Comparison of ENCODE assay signal across 8 cellular contexts in genomic region chr1:116373451-116374339, GRCh38. TPM values are rescaled to one million over a fixed set of nuclear protein-coding genes. Genes with fewer than 3 reads are reported as not detected.
DNase-seq lines count a peak whose midpoint lies in the region; ATAC-seq, FAIRE-seq and TF ChIP-seq lines count a peak whose summit lies in the region.

No MANE protein-coding gene starts in this region.

- H4K20me1 ChIP-seq in KMS-11 (ENCODE audit: insufficient read depth) (peaks cover 7% of the 10 kb centered on the region), GM12878 (ENCODE audit: control insufficient read depth, insufficient read depth) (no peaks in the 10 kb centered on the region)

- CTCF ChIA-PET in GM12878 (lab: Yijun Ruan, JAX): interaction anchor here (0.8 to 1.4 kb wide), 4 partner anchors 8 to 220 kb away, joined by 3 to 4 read pairs (median 3); no protein-coding TSS in a partner anchor

- H3K27me3 ChIP-seq in KMS-11 (ENCODE audit: insufficient read depth, low read depth) (no peaks in the 10 kb centered on the region), GM12878 (replicated peaks in 1 of 2; ENCODE audit: control insufficient read depth in 2 of 2, insufficient read depth in 2 of 2, low read length in 1 of 2) (0 out of 4 replicates have a peak, but pooled peaks cover 0 to 8% of the 10 kb centered on the region in 2 experiments), iPS-18a (ENCODE audit: control insufficient read depth, insufficient read depth, low read length) (peaks cover 13% of the 10 kb centered on the region)

- no peak for TF ChIP-seq CTCF in AG09309 (IDR thresholded peaks at IDR 0.05; ENCODE audit: control insufficient read depth, insufficient read depth, low read depth, low read length, missing control alignments)
- no peak for TF ChIP-seq CTCF in KMS-11 (conservative IDR thresholded peaks at IDR 0.05; ENCODE audit: low read depth, low read length)
- no peak for TF ChIP-seq CTCF in GM12878 (IDR thresholded peaks at IDR 0.05 in 2 of 3, conservative IDR thresholded peaks at IDR 0.05 in 1 of 3; ENCODE audit: control insufficient read depth in 2 of 3, extremely low read depth in 1 of 3, insufficient read depth in 1 of 3, low read depth in 3 of 3, low read length in 3 of 3)

- H3K4me1 ChIP-seq in KMS-11 (ENCODE audit: low read depth, poor library complexity, severe bottlenecking): peaks cover 28% of the 10 kb centered on the region
- peaks cover 10% of the 10 kb centered on the region; the same call in 1 of the 2 replicates for H3K4me1 ChIP-seq in GM12878 (ENCODE audit: control insufficient read depth, insufficient read depth, low read length)
- peaks cover 50% of the 10 kb centered on the region for H3K4me1 ChIP-seq in iPS-18a (ENCODE audit: control insufficient read depth, low read depth, low read length)

- ATAC-seq in GM12878 (peak; percentile 29), HG03469 (IDR thresholded peaks at IDR 0.05; ENCODE audit: unreplicated experiment) (no peak)

- SMC1A ChIA-PET in GM12878 (lab: Charles Lee; ENCODE audit: uncharacterized antibody, unreplicated experiment): interaction anchor here (0.7 to 1.4 kb wide), 3 partner anchors 8 to 230 kb away, joined by 3 to 7 read pairs (median 5); no protein-coding TSS in a partner anchor

- peak; percentile 30 for TF ChIP-seq POLR2A in GM12878 (IDR thresholded peaks at IDR 0.05; ENCODE audit: low read depth, low read length)

- H3K4me3 ChIP-seq in AG09309 (ENCODE audit: control insufficient read depth, low read depth, low read length): peak overlapping the region; percentile 89
- no peak overlapping the region for H3K4me3 ChIP-seq in KMS-11 (IDR thresholded peaks at IDR 0.05; ENCODE audit: insufficient read depth, low read depth, low read length)
- peak overlapping the region; percentile 95 for H3K4me3 ChIP-seq in GM12878
- H3K4me3 ChIP-seq in iPS-18a (ENCODE audit: low read length): peak overlapping the region; percentile 91
- peak overlapping the region; percentile 92 for H3K4me3 ChIP-seq in skeletal muscle cell (ENCODE audit: low read depth, low read length)

- H3K4me2 ChIP-seq in KMS-11 (peak overlapping the region; percentile 98), GM12878 (ENCODE audit: control insufficient read depth, insufficient read depth) (peak overlapping the region; percentile 89)

- no peaks in the 10 kb centered on the region for H3K36me3 ChIP-seq in KMS-11 (ENCODE audit: insufficient read depth)
- no peaks in the 10 kb centered on the region for H3K36me3 ChIP-seq in GM12878 (ENCODE audit: control insufficient read depth in 2 of 2, insufficient read depth in 2 of 2, low read length in 1 of 2)
- no peaks in the 10 kb centered on the region for H3K36me3 ChIP-seq in iPS-18a (ENCODE audit: control insufficient read depth, low read depth, low read length)

- peak overlapping the region; percentile 93 for H3K9ac ChIP-seq in KMS-11
- peak overlapping the region; percentile 76 for H3K9ac ChIP-seq in GM12878 (ENCODE audit: control insufficient read depth, insufficient read depth, low read length)
- H3K9ac ChIP-seq in iPS-18a (ENCODE audit: low read length): peak overlapping the region; percentile 84

- H2AFZ ChIP-seq in KMS-11 (ENCODE audit: low read depth) (no peak overlapping the region), GM12878 (ENCODE audit: control insufficient read depth, low read depth, low read length) (peak overlapping the region; percentile 40)

- TF ChIP-seq RAD21 in GM12878 (IDR thresholded peaks at IDR 0.05; ENCODE audit: insufficient read depth, low read depth, low read length): no peak

- in situ Hi-C loops in GM12878 (cut with MboI): no loop called here

- RAD21 ChIA-PET in GM12878 (lab: Charles Lee; ENCODE audit: unreplicated experiment): interaction anchor here (0.6 to 5.4 kb wide), 8 partner anchors 9 to 275 kb away, joined by 3 to 30 read pairs (median 4); no protein-coding TSS in a partner anchor

- WGBS in GM12878 (ENCODE audit: insufficient coverage, insufficient replicate concordance, low lambda C conversion rate, missing lambda C conversion rate): 1% methylated on average over 52 of the region's 82 CpGs

- DNase-seq in AG09309 (ENCODE audit: low read depth): no peak
- DNase-seq in GM19238 (ENCODE audit: insufficient read length, low spot score): peak; percentile 27
- peak; percentile 29 to 75 (median 51) for DNase-seq in T-helper 2 cell
- no peak for DNase-seq in GM12878 (ENCODE audit: low read depth, low spot score)
- no peak for DNase-seq in skeletal muscle cell (ENCODE audit: low read depth)

- POLR2A ChIA-PET in GM12878 (lab: Charles Lee): interaction anchor here (0.7 to 1.4 kb wide), 5 partner anchors 9 to 262 kb away, joined by 3 to 5 read pairs (median 3); partner anchors contain the start of gene MAB21L3

- H3K79me2 ChIP-seq in KMS-11 (ENCODE audit: insufficient read depth, low read depth) (peaks cover 51% of the 10 kb centered on the region), GM12878 (ENCODE audit: control insufficient read depth, insufficient read depth, low read length) (peaks cover 56% of the 10 kb centered on the region)

- BruUV-seq in GM12878 (replicated peaks; lab: Mats Ljungman, UMichigan): no TSS peak

- no peaks in the 10 kb centered on the region for H3K9me3 ChIP-seq in GM12878 (replicated peaks; ENCODE audit: control insufficient read depth, insufficient read depth, low read length)
- no peaks in the 10 kb centered on the region for H3K9me3 ChIP-seq in iPS-18a (ENCODE audit: control insufficient read depth, low read depth, low read length)

- intact Hi-C loops in GM12878 (cut with micrococcal nuclease; ENCODE audit: unreplicated experiment): no loop called here

- H3K27ac ChIP-seq in KMS-11 (peak overlapping the region; percentile 75), GM12878 (ENCODE audit: control insufficient read depth, insufficient read depth) (peak overlapping the region; percentile 96), iPS-18a (ENCODE audit: low read length) (no peak overlapping the region)

- no peak for FAIRE-seq in GM12878 (lab: Jason Lieb, UNC)

- TF ChIP-seq EP300 in GM12878 (IDR thresholded peaks at IDR 0.05; ENCODE audit: borderline replicate concordance in 1 of 2, control insufficient read depth in 1 of 2, low read depth in 2 of 2, low read length in 2 of 2): no peak

TF ChIP-seq in GM12878, 131 proteins besides CTCF, POLR2A, EP300 and RAD21 (continues in another document):
- TF ChIP-seq HCFC1 (IDR thresholded peaks at IDR 0.05; ENCODE audit: low read length) (no peak), RELB (IDR thresholded peaks at IDR 0.05; ENCODE audit: low read depth) (no peak), MYC (IDR thresholded peaks at IDR 0.05; ENCODE audit: insufficient read depth, insufficient read length, insufficient replicate concordance, low read length, severe bottlenecking) (peak; percentile 17), PBX3 (IDR thresholded peaks at IDR 0.05; ENCODE audit: insufficient replicate concordance, low read depth, low read length) (no peak), MEF2B (IDR thresholded peaks at IDR 0.05; ENCODE audit: partially characterized antibody, poor library complexity, severe bottlenecking) (no peak), BACH1 (IDR thresholded peaks at IDR 0.05; ENCODE audit: borderline replicate concordance) (no peak)

RNA-seq across cellular contexts. Expression of gene ATP1A1, which starts 0.7 kb away (rescaled TPM):
- total RNA-seq in GM12878 (2013; cell fraction: nucleolus; rRNA removed): 448 and 474 TPM in 2 replicates
- 247 and 262 TPM in 2 replicates for total RNA-seq in GM12878 (2014; rRNA removed)
- 122 and 125 TPM in 2 replicates for total RNA-seq in GM12878 (2014; rRNA removed; fragmentation: Illumina TruSeq; extraction: Trizol)
- 359 and 374 TPM in 2 replicates for total RNA-seq in GM12878 (2021)
- polyA plus RNA-seq in GM12878 (2011; ENCODE audit: low read depth): 247 TPM
- 472 and 566 TPM in 2 replicates for polyA plus RNA-seq in GM12878 (2011; rRNA removed)
- polyA plus RNA-seq in GM12878 (2011; cell fraction: cytosol; rRNA removed): 544 and 594 TPM in 2 replicates
- polyA plus RNA-seq in GM12878 (2011; cell fraction: nucleus; rRNA removed): 334 and 377 TPM in 2 replicates
- polyA plus RNA-seq in GM12878 (2012): 277 and 312 TPM in 2 replicates
- 348 and 375 TPM in 2 replicates for polyA plus RNA-seq in GM12878 (2014; fragmentation: Illumina TruSeq; extraction: Trizol)
- 100 to 1,000 TPM; 113 to 151 TPM for polyA plus RNA-seq in GM12878 (2014; fragmentation: Nextera tagmentation; extraction: Ambion mirVana)
- polyA plus RNA-seq in GM12878 (2014; rRNA removed): 324 and 340 TPM in 2 replicates
- polyA plus RNA-seq in GM12878 (2016; fragmentation: Nextera tagmentation; extraction: Ambion mirVana): 100 to 1,000 TPM; 308 to 318 TPM
- 882 and 896 TPM in 2 replicates for polyA minus RNA-seq in GM12878 (2011; rRNA and poly(A)+ RNA removed)
- 201 and 236 TPM in 2 replicates for polyA minus RNA-seq in GM12878 (2011; cell fraction: cytosol; rRNA and poly(A)+ RNA removed)
- 193 and 239 TPM in 2 replicates for polyA minus RNA-seq in GM12878 (2011; cell fraction: nucleus; rRNA and poly(A)+ RNA removed)

Comparison
In these comparisons a context has a peak if more than half of its experiments do, and no peak if none do; other contexts are left out.
1. DNase-seq: peak in GM19238 (single experiment) and T-helper 2 cell (5 of 5); none in AG09309 (single experiment), GM12878 (single experiment) and skeletal muscle cell (single experiment).
2. Peak in every context shown above with its lines, with median percentiles within 50 percentile points of each other: H3K9ac ChIP-seq.